8 cellular contexts compared by ENCODE assay signal in genomic region chr11:69674886-69675714, GRCh38. TPM values are rescaled to one million over a fixed set of nuclear protein-coding genes. Genes with fewer than 3 reads are reported as not detected.
DNase-seq lines count a peak whose midpoint lies in the region; ATAC-seq and TF ChIP-seq lines count a peak whose summit lies in the region.

Gene LTO1 (minus strand): TSS chr11:69675353. CDS start chr11:69675239, 114 bp downstream.

- no peak for TF ChIP-seq CTCF in cardiac muscle cell (IDR thresholded peaks at IDR 0.05; ENCODE audit: low read depth, low read length)
- TF ChIP-seq CTCF in parathyroid adenoma (IDR thresholded peaks at IDR 0.05) = no peak
- no peak for TF ChIP-seq CTCF in tibial artery (IDR thresholded peaks at IDR 0.05)

- H3K4me3 ChIP-seq in adipocyte (ENCODE audit: low read length) = peak within 1 kb of the TSS; percentile 88
- peak within 1 kb of the TSS; percentile 90 for H3K4me3 ChIP-seq in cardiac muscle cell
- peak within 1 kb of the TSS; percentile 77 for H3K4me3 ChIP-seq in parathyroid adenoma (ENCODE audit: low read depth, low read length)
- H3K4me3 ChIP-seq in tibial artery = peak within 1 kb of the TSS; percentile 84 to 100

- peak; percentile 83 for DNase-seq in NCI-H1417 treated with DMSO at 0.1 percent for 48 hours (lab: John Stamatoyannopoulos, UW)
- peak; percentile 90 for DNase-seq in T follicular helper cell (ENCODE audit: low read depth)
- peak; percentile 99 for DNase-seq in adipocyte (ENCODE audit: low read depth)
- DNase-seq in cardiac muscle cell (ENCODE audit: low read depth in 1 of 2, low spot score in 1 of 2) = peak; percentile 98
- DNase-seq in tibial artery = peak; percentile 94 to 97

- H3K9ac ChIP-seq in adipocyte (ENCODE audit: low read length) (peak within 1 kb of the TSS; percentile 98), parathyroid adenoma (peak within 1 kb of the TSS; percentile 61)

- H3K4me2 ChIP-seq in parathyroid adenoma (ENCODE audit: low read length) = peak within 1 kb of the TSS; percentile 81

- intact Hi-C loops in tibial artery (cut with DNase I; ENCODE audit: low total_unique reads) = no loop called here

- peak; percentile 87 for TF ChIP-seq POLR2A in GM10847 (IDR thresholded peaks at IDR 0.05; ENCODE audit: extremely low read depth, insufficient read length)

- H3K79me2 ChIP-seq in parathyroid adenoma = no peaks in the 10 kb centered on the region

- ATAC-seq in HG02759 (IDR thresholded peaks at IDR 0.05; ENCODE audit: unreplicated experiment) = peak; percentile 90

- H3K36me3 ChIP-seq in adipocyte (ENCODE audit: control insufficient read depth, insufficient read depth, low read length, severe bottlenecking) (peaks cover 16% of the 10 kb centered on the region), cardiac muscle cell (peaks cover 3% of the 10 kb centered on the region), parathyroid adenoma (ENCODE audit: control insufficient read depth, insufficient read depth, low read length) (no peaks in the 10 kb centered on the region), tibial artery (peaks cover 0 to 25% (median 12%) of the 10 kb centered on the region in 3 donors)

- H3K4me1 ChIP-seq in adipocyte (ENCODE audit: control insufficient read depth, insufficient read depth, low read length) (peaks cover 14% of the 10 kb centered on the region), cardiac muscle cell (ENCODE audit: low read depth) (peaks cover 4% of the 10 kb centered on the region), parathyroid adenoma (peaks cover 4% of the 10 kb centered on the region), tibial artery (peaks cover 6 to 31% (median 24%) of the 10 kb centered on the region in 4 donors)

- H3K27ac ChIP-seq in cardiac muscle cell (peak within 1 kb of the TSS; percentile 70), parathyroid adenoma (peak within 1 kb of the TSS; percentile 64), tibial artery (peak within 1 kb of the TSS; percentile 84 to 88)

- no peaks in the 10 kb centered on the region for H3K27me3 ChIP-seq in adipocyte (replicated peaks; ENCODE audit: control insufficient read depth, insufficient read depth, low read length)
- no peaks in the 10 kb centered on the region for H3K27me3 ChIP-seq in cardiac muscle cell
- H3K27me3 ChIP-seq in parathyroid adenoma (ENCODE audit: control insufficient read depth, insufficient read depth, low read length) = no peaks in the 10 kb centered on the region
- H3K27me3 ChIP-seq in tibial artery = no peaks in the 10 kb centered on the region

- H3K9me3 ChIP-seq in adipocyte (ENCODE audit: control insufficient read depth, low read length) (no peaks in the 10 kb centered on the region), cardiac muscle cell (ENCODE audit: low read depth) (no peaks in the 10 kb centered on the region), parathyroid adenoma (ENCODE audit: control insufficient read depth, low read length) (no peaks in the 10 kb centered on the region), tibial artery (no peaks in the 10 kb centered on the region)

- H2AFZ ChIP-seq in parathyroid adenoma = peak within 1 kb of the TSS; percentile 90

RNA-seq across cellular contexts. Expression of gene LTO1, which starts in this region (rescaled TPM):
- total RNA-seq in cardiac muscle cell = 20.2 and 26.2 TPM in 2 replicates
- polyA plus RNA-seq in cardiac muscle cell = 23.0 and 31.7 TPM in 2 replicates

Comparison
In these comparisons a context has a peak if more than half of its experiments do, and no peak if none do; other contexts are left out.
1. Peak in every context shown above with its lines: DNase-seq, ATAC-seq, H3K4me3 ChIP-seq and H3K27ac ChIP-seq.